In the genomic region with DNA sequence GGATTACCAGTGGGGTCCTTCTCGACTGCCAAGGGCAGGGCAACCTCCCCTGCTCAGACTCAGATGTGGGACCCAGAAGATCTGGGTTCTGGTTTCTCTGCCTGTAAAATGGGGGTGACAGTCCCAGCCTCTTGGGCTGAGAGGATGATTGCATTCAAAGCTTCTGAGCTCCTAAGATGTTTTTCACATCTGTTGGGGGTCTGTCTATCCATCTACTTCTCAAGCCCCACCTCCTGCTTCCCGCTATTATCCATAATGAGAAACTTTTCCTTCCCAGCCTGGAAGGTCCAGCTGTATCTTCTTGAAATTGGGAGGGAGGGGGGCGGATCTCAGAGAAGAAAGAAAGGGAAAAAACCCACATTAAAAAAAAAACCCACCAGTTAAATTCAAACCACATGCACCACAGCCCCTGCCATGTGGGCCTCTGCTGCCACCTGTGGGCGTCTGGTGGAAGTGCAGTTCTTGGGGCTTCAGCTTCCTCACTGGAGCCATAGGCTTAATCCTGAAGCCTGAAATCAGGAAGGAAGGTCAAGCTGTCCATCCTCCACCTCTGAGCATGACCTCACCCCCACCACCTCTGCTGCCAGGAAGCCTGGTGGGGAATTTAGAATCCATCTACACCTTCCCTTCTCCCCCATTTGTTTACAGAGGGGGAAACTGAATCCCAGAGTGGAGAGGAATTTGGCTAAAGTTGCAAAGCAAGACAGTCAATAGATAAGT, we compare ENCODE assay signal across 8 cellular contexts. TPM values are rescaled to one million over a fixed set of nuclear protein-coding genes. Genes with fewer than 3 reads are reported as not detected.
DNase-seq lines count a peak whose midpoint lies in the region; ATAC-seq and TF ChIP-seq lines count a peak whose summit lies in the region.

No MANE protein-coding gene starts in this region.

- H2AFZ ChIP-seq in SK-N-SH (ENCODE audit: low read depth) = no peak overlapping the region

- TF ChIP-seq RAD21 in SK-N-SH (IDR thresholded peaks at IDR 0.05; ENCODE audit: low read length) = peak; percentile 98

- peak overlapping the region; percentile 65; the same call in 1 of the 2 replicates for H3K9ac ChIP-seq in SK-N-SH

- H3K9me3 ChIP-seq in SK-N-SH = no peaks in the 10 kb centered on the region
- H3K9me3 ChIP-seq in transverse colon = no peaks in the 10 kb centered on the region

- POLR2A ChIA-PET in SK-N-SH (lab: Yijun Ruan, JAX) = interaction anchor here (0.7 to 1.5 kb wide), 4 partner anchors 20 to 325 kb away, joined by 3 to 19 read pairs (median 3); partner anchors contain the start of gene ARHGEF17

- no peak for TF ChIP-seq POLR2A in transverse colon (IDR thresholded peaks at IDR 0.05)

- H3K4me3 ChIP-seq in SK-N-SH (ENCODE audit: low read depth in 2 of 2, low read length in 1 of 2) (peak overlapping the region; percentile 1 to 7; a peak in 2 of 4 replicates), transverse colon (no peak overlapping the region)

- 0% methylated on average over 3 of the region's 4 CpGs for WGBS in SK-N-SH (ENCODE audit: low lambda C conversion rate)
- 7 to 16% methylated on average over 3 to 4 of the region's 4 CpGs for WGBS in transverse colon (ENCODE audit: low coverage in 1 of 2), 2 donors

- peaks cover 97% of the 10 kb centered on the region for H3K79me2 ChIP-seq in SK-N-SH (ENCODE audit: insufficient read depth)

- no peaks in the 10 kb centered on the region for H3K9me2 ChIP-seq in SK-N-SH

- H3K27me3 ChIP-seq in SK-N-SH (ENCODE audit: insufficient read depth) = no peaks in the 10 kb centered on the region
- H3K27me3 ChIP-seq in transverse colon = no peaks in the 10 kb centered on the region

- peak; percentile 99 for TF ChIP-seq CTCF in SK-N-SH (IDR thresholded peaks at IDR 0.05)
- peak; percentile 91 to 100 (median 99) for TF ChIP-seq CTCF in transverse colon (IDR thresholded peaks at IDR 0.05)

- CTCF ChIA-PET in SK-N-SH (lab: Yijun Ruan, JAX) = interaction anchor here (0.6 to 10.6 kb wide), 46 partner anchors 9 to 568 kb away, joined by 3 to 395 read pairs (median 4); partner anchors contain the start of genes ARHGEF17 and RELT

- DNase-seq in EL (peak; percentile 87), NAMALWA (ENCODE audit: low spot score) (peak; percentile 83), SK-N-SH (peak; percentile 83), glomerular visceral epithelial cell (ENCODE audit: extremely low spot score) (peak; percentile 85), posterior cingulate gyrus (peak; percentile 72 to 98 (median 92)), transverse colon (peak; percentile 87)
- peak; percentile 80 for DNase-seq in activated naive CD4-positive, alpha-beta T cell treated with Interleukin-2 at 50 U/mL for 16 hours

- no peak for ATAC-seq in HG02885 (IDR thresholded peaks at IDR 0.05; ENCODE audit: poor library complexity, unreplicated experiment)

- H4K20me1 ChIP-seq in SK-N-SH (ENCODE audit: insufficient read depth) = peaks cover 44% of the 10 kb centered on the region

- H3K36me3 ChIP-seq in SK-N-SH (replicated peaks in 1 of 2; ENCODE audit: control insufficient read depth in 1 of 2, insufficient read depth in 2 of 2, low read length in 1 of 2) (peaks cover 2 to 12% of the 10 kb centered on the region in 2 experiments), transverse colon (no peaks in the 10 kb centered on the region)

- peaks cover 37% of the 10 kb centered on the region for H3F3A ChIP-seq in SK-N-SH (replicated peaks; ENCODE audit: insufficient read depth)

- in situ Hi-C loops in transverse colon (cut with MboI; ENCODE audit: low pct_ligation_motif_present in 1 of 4, low pct_unique_long_range_greater_than_20kb in 1 of 4, low sequenced_read_pairs in 3 of 4) = no loop called here

- intact Hi-C loops in posterior cingulate gyrus (cut with DNase I) = loop anchor here (1.0 kb wide), 1 partner anchor 28 kb away; no protein-coding TSS in a partner anchor
- intact Hi-C loops in transverse colon (cut with DNase I; ENCODE audit: low total_unique reads) = loop anchor here (1.0 kb wide), 1 partner anchor 28 kb away; no protein-coding TSS in a partner anchor

- peak overlapping the region; percentile 97 to 98 for H3K27ac ChIP-seq in SK-N-SH (ENCODE audit: low read depth in 2 of 2, low read length in 1 of 2)
- H3K27ac ChIP-seq in transverse colon = peak overlapping the region; percentile 61 to 84 (median 73)

- TF ChIP-seq EP300 in SK-N-SH (IDR thresholded peaks at IDR 0.05; ENCODE audit: borderline replicate concordance in 1 of 2, low read depth in 1 of 2, low read length in 1 of 2) = no peak; a peak in 1 of 4 replicates
- no peak for TF ChIP-seq EP300 in transverse colon (IDR thresholded peaks at IDR 0.05; ENCODE audit: low read depth)

- H3K4me2 ChIP-seq in SK-N-SH = peak overlapping the region; percentile 80

- peaks cover 48 to 58% of the 10 kb centered on the region in 2 experiments for H3K4me1 ChIP-seq in SK-N-SH (ENCODE audit: control insufficient read depth in 1 of 2, insufficient read depth in 2 of 2, low read depth in 1 of 2, low read length in 1 of 2)
- H3K4me1 ChIP-seq in transverse colon = peaks cover 33 to 68% (median 43%) of the 10 kb centered on the region in 4 donors

TF ChIP-seq in SK-N-SH, 30 proteins besides CTCF, POLR2A, EP300 and RAD21:
- TF ChIP-seq MXI1 (IDR thresholded peaks at IDR 0.05; ENCODE audit: low read depth, low read length) = peak; percentile 71; the same call in 1 of the 2 replicates
- no peak for TF ChIP-seq EZH2phosphoT487 (IDR thresholded peaks at IDR 0.05; ENCODE audit: borderline replicate concordance, low read depth)
- peak; percentile 60 for TF ChIP-seq CHD2 (IDR thresholded peaks at IDR 0.05; ENCODE audit: low read length, partially characterized antibody)
- peak; percentile 18; the same call in 1 of the 2 replicates for TF ChIP-seq POLR2AphosphoS5 (IDR thresholded peaks at IDR 0.05; ENCODE audit: low read depth, low read length)
- TF ChIP-seq ELF1 (IDR thresholded peaks at IDR 0.05) = no peak
- no peak for TF ChIP-seq GATA2 (CRISPR knock-in tag; IDR thresholded peaks at IDR 0.05)
- TF ChIP-seq JUND (IDR thresholded peaks at IDR 0.05) = no peak
- TF ChIP-seq RCOR1 (IDR thresholded peaks at IDR 0.05; ENCODE audit: low read length) = no peak
- peak; percentile 95 for TF ChIP-seq TCF12 (IDR thresholded peaks at IDR 0.05)
- no peak for TF ChIP-seq RXRA (IDR thresholded peaks at IDR 0.05; ENCODE audit: borderline replicate concordance, low read depth)
- peak; percentile 96 for TF ChIP-seq SMC3 (IDR thresholded peaks at IDR 0.05; ENCODE audit: low read depth, low read length)
- TF ChIP-seq, protein P1, sequence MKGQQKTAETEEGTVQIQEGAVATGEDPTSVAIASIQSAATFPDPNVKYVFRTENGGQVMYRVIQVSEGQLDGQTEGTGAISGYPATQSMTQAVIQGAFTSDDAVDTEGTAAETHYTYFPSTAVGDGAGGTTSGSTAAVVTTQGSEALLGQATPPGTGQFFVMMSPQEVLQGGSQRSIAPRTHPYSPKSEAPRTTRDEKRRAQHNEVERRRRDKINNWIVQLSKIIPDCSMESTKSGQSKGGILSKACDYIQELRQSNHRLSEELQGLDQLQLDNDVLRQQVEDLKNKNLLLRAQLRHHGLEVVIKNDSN (IDR thresholded peaks at IDR 0.05; ENCODE audit: borderline replicate concordance, low read depth) = no peak
- no peak for TF ChIP-seq FOXM1 (IDR thresholded peaks at IDR 0.05; ENCODE audit: low read depth)
- TF ChIP-seq IRF3 (IDR thresholded peaks at IDR 0.05; ENCODE audit: low read depth, low read length) = no peak
- TF ChIP-seq, protein P2, sequence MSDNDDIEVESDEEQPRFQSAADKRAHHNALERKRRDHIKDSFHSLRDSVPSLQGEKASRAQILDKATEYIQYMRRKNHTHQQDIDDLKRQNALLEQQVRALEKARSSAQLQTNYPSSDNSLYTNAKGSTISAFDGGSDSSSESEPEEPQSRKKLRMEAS (IDR thresholded peaks at IDR 0.05; ENCODE audit: low read depth) = peak; percentile 77; the same call in 1 of the 2 replicates
- TF ChIP-seq SIN3A (IDR thresholded peaks at IDR 0.05; ENCODE audit: borderline replicate concordance, low read depth, low read length) = peak; percentile 65; the same call in 1 of the 2 replicates
TF ChIP-seq in SK-N-SH: peak in this region for 7.

RNA-seq across cellular contexts. Expression of gene ARHGEF17, which starts 27.3 kb away (rescaled TPM):
- polyA plus RNA-seq in SK-N-SH (2012; rRNA removed) = 45.9 and 48.4 TPM in 2 replicates
- 8.0 and 13.3 TPM in 2 replicates for polyA plus RNA-seq in SK-N-SH (2012; cell fraction: cytosol; rRNA removed)
- 273 and 324 TPM in 2 replicates for polyA plus RNA-seq in SK-N-SH (2012; cell fraction: nucleus; rRNA removed)
- total RNA-seq in transverse colon = 10 to 100 TPM; 12.0 to 44.9 (median 27.1) TPM

RNA-seq across cellular contexts. Expression of gene RELT, which starts 40.8 kb away (rescaled TPM):
- polyA plus RNA-seq in SK-N-SH (2012; rRNA removed) = 4.3 and 5.5 TPM in 2 replicates
- 1.9 and 2.5 TPM in 2 replicates for polyA plus RNA-seq in SK-N-SH (2012; cell fraction: cytosol; rRNA removed)
- polyA plus RNA-seq in SK-N-SH (2012; cell fraction: nucleus; rRNA removed) = 12.2 and 12.5 TPM in 2 replicates
- total RNA-seq in transverse colon = 10 to 100 TPM in 1 of 4 donors, 1 to 10 TPM in 3; 2.0 to 10.1 (median 6.1) TPM

Comparison
In these comparisons a context has a peak if more than half of its experiments do, and no peak if none do; other contexts are left out.
1. H3K4me3 ChIP-seq: peak in SK-N-SH (2 of 2); none in transverse colon (0 of 4).
2. Peak in every context shown above with its lines, with median percentiles within 50 percentile points of each other: DNase-seq.